Comparison of ENCODE assay signal across 9 cellular contexts in the genomic region with DNA sequence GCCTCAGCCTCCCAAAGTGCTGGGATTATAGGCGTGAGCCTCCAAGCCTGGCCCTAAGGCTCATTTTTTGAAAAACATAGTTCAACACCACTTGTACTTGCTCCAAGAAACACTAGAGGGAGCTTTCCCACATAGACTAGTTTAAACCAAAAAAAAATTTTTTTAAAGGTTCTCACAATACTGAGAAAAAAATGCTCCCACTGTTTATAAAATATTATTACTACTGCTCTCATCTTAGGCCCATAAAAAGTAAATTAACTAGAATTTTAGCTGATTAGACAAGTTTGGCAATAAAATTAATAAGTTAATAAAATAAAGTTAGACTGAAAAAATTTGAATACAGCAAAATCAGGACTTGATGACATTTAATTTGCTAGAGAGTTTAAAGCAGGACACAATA.
DNase-seq lines count a peak whose midpoint lies in the region; ATAC-seq and TF ChIP-seq lines count a peak whose summit lies in the region.
"Had no signal": no experiment of that assay in that cellular context is flagged by ENCODE, and none has a peak within 500 bp of the region (broad histone marks: within the 10 kb centered on the region; RNA-seq: fewer than 3 reads in every experiment).

No MANE protein-coding gene starts in this region.

- DNase-seq in COR-L47 (lab: John Stamatoyannopoulos, UW) (peak; percentile 30), NCI-H69 (lab: John Stamatoyannopoulos, UW) (peak; percentile 51), mammary epithelial cell (no peak), left lobe of liver (ENCODE audit: low spot score) (no peak), transverse colon (no peak)
- no peak for DNase-seq in activated CD4-positive, alpha-beta T cell treated with anti-CD3 and anti-CD28 coated beads for 1 hour

- H3K4me1 ChIP-seq in mammary epithelial cell (ENCODE audit: insufficient read depth, low read length) (peaks cover 19% of the 10 kb centered on the region), transverse colon (peaks cover 0 to 13% (median 5%) of the 10 kb centered on the region in 4 donors)

- H3K4me3 ChIP-seq in mammary epithelial cell (replicated peaks in 1 of 3; ENCODE audit: insufficient read depth in 1 of 3, low read depth in 2 of 3, low read length in 3 of 3) (no peak overlapping the region), transverse colon (no peak overlapping the region)
- H3K4me3 ChIP-seq: skin epidermis had no signal

- H3K9me3 ChIP-seq in mammary epithelial cell (replicated peaks; ENCODE audit: insufficient read depth, low read length) (no peaks in the 10 kb centered on the region), transverse colon (no peaks in the 10 kb centered on the region)

- intact Hi-C loops in mammary epithelial cell (cut with micrococcal nuclease) (loop anchor here (1.0 to 2.0 kb wide), 3 partner anchors 110 to 177 kb away; a partner anchor contains a TSS), transverse colon (cut with DNase I; ENCODE audit: low total_unique reads) (no loop called here)

- 0% methylated on average over 1 of the region's 1 CpG for WGBS in mammary epithelial cell (ENCODE audit: low coverage, missing lambda C conversion rate)
- 17 to 25% methylated on average over 1 of the region's 1 CpG for WGBS in transverse colon (ENCODE audit: low coverage in 1 of 2), 2 donors

- TF ChIP-seq POLR2A in transverse colon (IDR thresholded peaks at IDR 0.05): no peak

- H3K27me3 ChIP-seq in mammary epithelial cell (ENCODE audit: insufficient read depth, low read length) (no peaks in the 10 kb centered on the region), transverse colon (no peaks in the 10 kb centered on the region)

- no peak overlapping the region for H3K27ac ChIP-seq in mammary epithelial cell (ENCODE audit: insufficient read depth, low read depth, low read length)
- no peak overlapping the region for H3K27ac ChIP-seq in transverse colon
- H3K27ac ChIP-seq: skin epidermis had no signal

- H3K36me3 ChIP-seq in mammary epithelial cell (ENCODE audit: insufficient read depth, low read length) (no peaks in the 10 kb centered on the region), transverse colon (no peaks in the 10 kb centered on the region)

- H3K79me2 ChIP-seq in mammary epithelial cell (ENCODE audit: insufficient read depth, low read length): peaks cover 19% of the 10 kb centered on the region

- H3K9ac ChIP-seq in mammary epithelial cell (ENCODE audit: insufficient read depth, low read length): no peak overlapping the region

- peak; percentile 63 to 74 for TF ChIP-seq CTCF in mammary epithelial cell (conservative IDR thresholded peaks at IDR 0.05 in 1 of 2, IDR thresholded peaks at IDR 0.05 in 1 of 2; ENCODE audit: extremely low read depth in 1 of 2, insufficient read depth in 1 of 2, low read depth in 1 of 2, low read length in 2 of 2)
- peak; percentile 67 to 77 (median 74) for TF ChIP-seq CTCF in transverse colon (IDR thresholded peaks at IDR 0.05)

- dilution Hi-C loops in mammary epithelial cell (cut with HindIII; ENCODE audit: low sequenced_read_pairs): no loop called here

- no peaks in the 10 kb centered on the region for H4K20me1 ChIP-seq in mammary epithelial cell (ENCODE audit: insufficient read depth, low read length)

- ATAC-seq in GM19025 (IDR thresholded peaks at IDR 0.05; ENCODE audit: low read depth, unreplicated experiment) (peak; percentile 65), HG03139 (IDR thresholded peaks at IDR 0.05; ENCODE audit: unreplicated experiment) (peak; percentile 51), left lobe of liver (peak; percentile 83)

- no peak overlapping the region for H2AFZ ChIP-seq in mammary epithelial cell (ENCODE audit: low read depth, low read length)

- TF ChIP-seq EP300 in transverse colon (IDR thresholded peaks at IDR 0.05; ENCODE audit: low read depth): no peak

- H3K4me2 ChIP-seq in mammary epithelial cell (ENCODE audit: insufficient read depth, low read depth, low read length): no peak overlapping the region

- CTCF ChIA-PET in mammary epithelial cell (lab: Charles Lee; ENCODE audit: low non-redundant PET): interaction anchor here (0.6 to 1.3 kb wide), 4 partner anchors 11 to 109 kb away, joined by 3 to 6 read pairs (median 4); a partner anchor contains a TSS

- BruUV-seq in mammary epithelial cell (replicated peaks; lab: Mats Ljungman, UMichigan): no TSS peak

- in situ Hi-C loops in mammary epithelial cell (cut with MboI; ENCODE audit: low sequenced_read_pairs in 2 of 2) (loop anchor here in 1 of 2 donors (10.0 kb wide), 1 partner anchor 112 kb away; a partner anchor contains a TSS), transverse colon (cut with MboI; ENCODE audit: low pct_ligation_motif_present in 1 of 4, low pct_unique_long_range_greater_than_20kb in 1 of 4, low sequenced_read_pairs in 3 of 4) (loop anchor here in 3 of 4 donors (10.0 to 25.0 kb wide), 2 partner anchors 112 to 115 kb away; a partner anchor contains a TSS)

Comparison
In these comparisons a context has a peak if more than half of its experiments do, and no peak if none do; other contexts are left out.
1. DNase-seq: peak in COR-L47 (single experiment) and NCI-H69 (single experiment); none in mammary epithelial cell (single experiment), left lobe of liver (single experiment), transverse colon (single experiment) and activated CD4-positive, alpha-beta T cell treated with anti-CD3 and anti-CD28 coated beads for 1 hour (single experiment).
2. Peak in every context shown above with its lines, with median percentiles within 50 percentile points of each other: ATAC-seq.